ENCODE assay signal across 1 cellular context in genomic region chr7:101736077-101736476, GRCh38.
TF ChIP-seq lines count a peak whose summit lies in the region.

No MANE protein-coding gene starts in this region.

TF ChIP-seq in K562, 482 proteins besides CTCF, POLR2A, EP300 and RAD21 (continued from another document):
- TF ChIP-seq MGA (IDR thresholded peaks at IDR 0.05) (peak; percentile 22; the same call in 1 of the 2 replicates), USF2 (CRISPR knock-in tag; IDR thresholded peaks at IDR 0.05) (peak; percentile 82), TFE3 (CRISPR knock-in tag; IDR thresholded peaks at IDR 0.05) (peak; percentile 86), KLF13 (tag; IDR thresholded peaks at IDR 0.05; ENCODE audit: borderline replicate concordance, low read depth) (no peak), BCOR (IDR thresholded peaks at IDR 0.05) (0 out of 2 replicates have a peak, but pooled peaks have one; percentile 23)
